Comparison of ENCODE assay signal across 8 cellular contexts in the genomic region with DNA sequence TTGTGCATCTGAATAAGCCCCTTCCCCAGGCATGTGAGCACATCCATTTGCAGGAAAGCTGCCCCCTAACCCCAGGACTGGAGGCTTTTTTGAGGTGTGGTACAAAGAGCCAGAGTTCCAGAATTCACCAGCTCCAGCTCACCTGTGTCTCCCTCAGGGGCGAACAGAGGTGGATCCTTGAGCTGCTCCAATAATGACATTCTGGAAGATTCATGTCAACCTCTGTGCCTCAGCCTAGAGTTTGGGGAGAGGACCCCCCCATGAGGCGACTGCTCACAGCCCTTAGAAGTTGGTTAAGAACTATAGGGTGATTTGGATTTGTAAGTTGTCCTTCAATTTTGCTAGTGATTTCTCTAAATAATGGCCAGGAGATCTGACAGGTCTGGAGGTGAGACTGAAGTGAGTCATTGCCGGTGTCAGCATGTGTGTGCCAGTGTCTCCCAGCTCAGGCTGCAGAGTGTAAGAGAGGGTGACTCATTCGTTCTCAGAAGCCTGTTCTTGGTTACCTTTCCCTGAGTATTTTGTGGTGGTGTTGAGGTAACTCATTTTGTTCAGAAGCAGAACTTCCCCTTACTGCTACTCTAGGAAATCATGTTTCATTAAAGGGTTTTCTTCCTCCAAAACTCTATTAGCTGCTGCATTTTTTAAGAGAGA.
DNase-seq lines count a peak whose midpoint lies in the region; ATAC-seq and TF ChIP-seq lines count a peak whose summit lies in the region.

No MANE protein-coding gene starts in this region.

- peak; percentile 90 for ATAC-seq in HG03045 (IDR thresholded peaks at IDR 0.05; ENCODE audit: unreplicated experiment)
- ATAC-seq in SK-N-SH treated with all-trans-retinoic acid at 6 μM for 48 hours: peak; percentile 95

- DNase-seq in activated T-cell treated with anti-CD3 and anti-CD28 coated beads for 24 hours (ENCODE audit: low read depth): peak; percentile 36
- no peak for DNase-seq in activated T-cell treated with anti-CD3 and anti-CD28 coated beads, Interleukin-2, amount 50 U/mL, for 1 hour
- DNase-seq in fibroblast of mammary gland (ENCODE audit: low read depth): peak; percentile 83
- peak; percentile 59 for DNase-seq in stimulated activated CD8-positive, alpha-beta memory T cell treated with anti-CD3 and anti-CD28 coated beads, Interleukin-4, amount 100 ng/mL, for 48 hours
- DNase-seq in HEK293T (ENCODE audit: extremely low spot score): no peak
- DNase-seq in NCI-H128 (lab: John Stamatoyannopoulos, UW; ENCODE audit: unreplicated experiment): no peak

- TF ChIP-seq CTCF in fibroblast of mammary gland (conservative IDR thresholded peaks at IDR 0.05; ENCODE audit: control insufficient read depth, insufficient read depth, low read depth, low read length): no peak

- CTCF ChIA-PET in HEK293T (lab: Yijun Ruan, JAX): no interaction called here

- POLR2A ChIA-PET in HEK293T (lab: Yijun Ruan, JAX): no interaction called here

- H3K4me3 ChIP-seq in fibroblast of mammary gland (ENCODE audit: control insufficient read depth, low read depth, low read length): no peak overlapping the region

TF ChIP-seq in SK-N-SH treated with all-trans-retinoic acid at 6 μM for 48 hours, 23 proteins besides CTCF, POLR2A, EP300 and RAD21 (continues in another document):
- TF ChIP-seq, protein P1, sequence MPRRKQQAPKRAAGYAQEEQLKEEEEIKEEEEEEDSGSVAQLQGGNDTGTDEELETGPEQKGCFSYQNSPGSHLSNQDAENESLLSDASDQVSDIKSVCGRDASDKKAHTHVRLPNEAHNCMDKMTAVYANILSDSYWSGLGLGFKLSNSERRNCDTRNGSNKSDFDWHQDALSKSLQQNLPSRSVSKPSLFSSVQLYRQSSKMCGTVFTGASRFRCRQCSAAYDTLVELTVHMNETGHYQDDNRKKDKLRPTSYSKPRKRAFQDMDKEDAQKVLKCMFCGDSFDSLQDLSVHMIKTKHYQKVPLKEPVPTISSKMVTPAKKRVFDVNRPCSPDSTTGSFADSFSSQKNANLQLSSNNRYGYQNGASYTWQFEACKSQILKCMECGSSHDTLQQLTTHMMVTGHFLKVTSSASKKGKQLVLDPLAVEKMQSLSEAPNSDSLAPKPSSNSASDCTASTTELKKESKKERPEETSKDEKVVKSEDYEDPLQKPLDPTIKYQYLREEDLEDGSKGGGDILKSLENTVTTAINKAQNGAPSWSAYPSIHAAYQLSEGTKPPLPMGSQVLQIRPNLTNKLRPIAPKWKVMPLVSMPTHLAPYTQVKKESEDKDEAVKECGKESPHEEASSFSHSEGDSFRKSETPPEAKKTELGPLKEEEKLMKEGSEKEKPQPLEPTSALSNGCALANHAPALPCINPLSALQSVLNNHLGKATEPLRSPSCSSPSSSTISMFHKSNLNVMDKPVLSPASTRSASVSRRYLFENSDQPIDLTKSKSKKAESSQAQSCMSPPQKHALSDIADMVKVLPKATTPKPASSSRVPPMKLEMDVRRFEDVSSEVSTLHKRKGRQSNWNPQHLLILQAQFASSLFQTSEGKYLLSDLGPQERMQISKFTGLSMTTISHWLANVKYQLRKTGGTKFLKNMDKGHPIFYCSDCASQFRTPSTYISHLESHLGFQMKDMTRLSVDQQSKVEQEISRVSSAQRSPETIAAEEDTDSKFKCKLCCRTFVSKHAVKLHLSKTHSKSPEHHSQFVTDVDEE (CRISPR knock-in tag; IDR thresholded peaks at IDR 0.05): no peak
- no peak for TF ChIP-seq ZFP30 (CRISPR knock-in tag; IDR thresholded peaks at IDR 0.05)
- no peak for TF ChIP-seq SNAI2 (CRISPR knock-in tag; IDR thresholded peaks at IDR 0.05)
- no peak for TF ChIP-seq CSDC2 (CRISPR knock-in tag; IDR thresholded peaks at IDR 0.05)
- TF ChIP-seq, protein P2, sequence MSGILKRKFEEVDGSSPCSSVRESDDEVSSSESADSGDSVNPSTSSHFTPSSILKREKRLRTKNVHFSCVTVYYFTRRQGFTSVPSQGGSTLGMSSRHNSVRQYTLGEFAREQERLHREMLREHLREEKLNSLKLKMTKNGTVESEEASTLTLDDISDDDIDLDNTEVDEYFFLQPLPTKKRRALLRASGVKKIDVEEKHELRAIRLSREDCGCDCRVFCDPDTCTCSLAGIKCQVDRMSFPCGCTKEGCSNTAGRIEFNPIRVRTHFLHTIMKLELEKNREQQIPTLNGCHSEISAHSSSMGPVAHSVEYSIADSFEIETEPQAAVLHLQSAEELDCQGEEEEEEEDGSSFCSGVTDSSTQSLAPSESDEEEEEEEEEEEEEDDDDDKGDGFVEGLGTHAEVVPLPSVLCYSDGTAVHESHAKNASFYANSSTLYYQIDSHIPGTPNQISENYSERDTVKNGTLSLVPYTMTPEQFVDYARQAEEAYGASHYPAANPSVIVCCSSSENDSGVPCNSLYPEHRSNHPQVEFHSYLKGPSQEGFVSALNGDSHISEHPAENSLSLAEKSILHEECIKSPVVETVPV (CRISPR knock-in tag; IDR thresholded peaks at IDR 0.05): no peak
- no peak for TF ChIP-seq ZFP3 (CRISPR knock-in tag; IDR thresholded peaks at IDR 0.05)
- no peak for TF ChIP-seq TCF4 (CRISPR knock-in tag; IDR thresholded peaks at IDR 0.05; ENCODE audit: borderline replicate concordance)
- TF ChIP-seq ZNF8 (CRISPR knock-in tag; IDR thresholded peaks at IDR 0.05): no peak

TF ChIP-seq in HEK293T, 16 proteins besides CTCF, POLR2A, EP300 and RAD21:
- TF ChIP-seq FOXK2 (IDR thresholded peaks at IDR 0.05) (no peak), NFRKB (IDR thresholded peaks at IDR 0.05) (no peak), SP1 (IDR thresholded peaks at IDR 0.05) (no peak), ELF4 (IDR thresholded peaks at IDR 0.05) (no peak), ARNT (IDR thresholded peaks at IDR 0.05) (no peak), CTBP1 (IDR thresholded peaks at IDR 0.05; ENCODE audit: borderline replicate concordance) (no peak), LEF1 (IDR thresholded peaks at IDR 0.05; ENCODE audit: borderline replicate concordance) (no peak), SUZ12 (IDR thresholded peaks at IDR 0.05) (no peak), FOXA1 (IDR thresholded peaks at IDR 0.05) (no peak), HDGF (IDR thresholded peaks at IDR 0.05; ENCODE audit: borderline replicate concordance) (no peak), BHLHE40 (IDR thresholded peaks at IDR 0.05; ENCODE audit: borderline replicate concordance) (no peak), TARDBP (IDR thresholded peaks at IDR 0.05) (no peak)
- TF ChIP-seq, protein P3, sequence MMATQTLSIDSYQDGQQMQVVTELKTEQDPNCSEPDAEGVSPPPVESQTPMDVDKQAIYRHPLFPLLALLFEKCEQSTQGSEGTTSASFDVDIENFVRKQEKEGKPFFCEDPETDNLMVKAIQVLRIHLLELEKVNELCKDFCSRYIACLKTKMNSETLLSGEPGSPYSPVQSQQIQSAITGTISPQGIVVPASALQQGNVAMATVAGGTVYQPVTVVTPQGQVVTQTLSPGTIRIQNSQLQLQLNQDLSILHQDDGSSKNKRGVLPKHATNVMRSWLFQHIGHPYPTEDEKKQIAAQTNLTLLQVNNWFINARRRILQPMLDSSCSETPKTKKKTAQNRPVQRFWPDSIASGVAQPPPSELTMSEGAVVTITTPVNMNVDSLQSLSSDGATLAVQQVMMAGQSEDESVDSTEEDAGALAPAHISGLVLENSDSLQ (IDR thresholded peaks at IDR 0.05): no peak

Comparison
In these comparisons a context has a peak if more than half of its experiments do, and no peak if none do; other contexts are left out.
1. DNase-seq: peak in activated T-cell treated with anti-CD3 and anti-CD28 coated beads for 24 hours (single experiment), fibroblast of mammary gland (single experiment) and stimulated activated CD8-positive, alpha-beta memory T cell treated with anti-CD3 and anti-CD28 coated beads, Interleukin-4, amount 100 ng/mL, for 48 hours (single experiment); none in activated T-cell treated with anti-CD3 and anti-CD28 coated beads, Interleukin-2, amount 50 U/mL, for 1 hour (single experiment), HEK293T (single experiment) and NCI-H128 (single experiment).